26 cellular contexts compared by ENCODE assay signal in genomic region chr5:96043471-96043870, GRCh38.
"Had no signal": no experiment of that assay in that cellular context is flagged by ENCODE, and none has a peak within 500 bp of the region (broad histone marks: within the 10 kb centered on the region; RNA-seq: fewer than 3 reads in every experiment).

No MANE protein-coding gene starts in this region.

- H3K9me3 ChIP-seq: gastrocnemius medialis, left ventricle myocardium inferior, pancreas, psoas muscle, sigmoid colon, thoracic aorta, uterus had no signal

- H3K27ac Mint-ChIP-seq: activated naive CD4-positive, alpha-beta T cell treated with anti-CD3 and anti-CD28 coated beads, Interleukin-2, amount 50 U/mL, for 72 hours; activated T-cell treated with anti-CD3 and anti-CD28 coated beads, Interleukin-2, amount 50 U/mL, for 72 hours; dendritic cell treated with granulocyte-macrophage colony-stimulating factor and Interleukin-4, amounts not matched to agents 40 ng/mL and 50 ng/mL, for 4 days; nephron progenitor cell; stimulated activated effector memory CD8-positive, alpha-beta T cell treated with anti-CD3 and anti-CD28 coated beads, Interleukin-12 subunit alpha, Interleukin-12 subunit beta, amount 100 ng/mL, for 72 hours; stimulated activated naive CD8-positive, alpha-beta T cell treated with anti-CD3 and anti-CD28 coated beads, Interleukin-15, Interleukin-2, amounts not matched to agents 100 ng/mL and 50 ng/mL, for 24 hours had no signal

- H3K27me3 Mint-ChIP-seq: central memory CD8-positive, alpha-beta T cell; dendritic cell treated with granulocyte-macrophage colony-stimulating factor and Interleukin-4, amounts not matched to agents 40 ng/mL and 50 ng/mL, for 4 days had no signal

- H3K4me3 ChIP-seq: gastrocnemius medialis, left ventricle myocardium inferior, pancreas, psoas muscle, sigmoid colon, thoracic aorta, uterus had no signal

- H3K4me3 Mint-ChIP-seq: activated T-cell treated with anti-CD3 and anti-CD28 coated beads, Interleukin-2, amount 50 U/mL, for 72 hours; central memory CD8-positive, alpha-beta T cell; dendritic cell treated with granulocyte-macrophage colony-stimulating factor and Interleukin-4, amounts not matched to agents 40 ng/mL and 50 ng/mL, for 4 days; nephron progenitor cell; stimulated activated effector memory CD8-positive, alpha-beta T cell treated with anti-CD3 and anti-CD28 coated beads, Interleukin-12 subunit alpha, Interleukin-12 subunit beta, amount 100 ng/mL, for 72 hours; stimulated activated naive CD8-positive, alpha-beta T cell treated with anti-CD3 and anti-CD28 coated beads, Interleukin-15, Interleukin-2, amounts not matched to agents 100 ng/mL and 50 ng/mL, for 24 hours had no signal

- H3K4me1 Mint-ChIP-seq: central memory CD8-positive, alpha-beta T cell; nephron progenitor cell; stimulated activated effector memory CD8-positive, alpha-beta T cell treated with anti-CD3 and anti-CD28 coated beads, Interleukin-12 subunit alpha, Interleukin-12 subunit beta, amount 100 ng/mL, for 72 hours had no signal

- H3K27ac ChIP-seq: epithelial cell of prostate, gastrocnemius medialis, left ventricle myocardium inferior, pancreas, psoas muscle, sigmoid colon, thoracic aorta, uterus, VCaP had no signal

- H3K27me3 ChIP-seq: gastrocnemius medialis, pancreas, sigmoid colon, uterus had no signal

- H3K36me3 Mint-ChIP-seq: stimulated activated effector memory CD8-positive, alpha-beta T cell treated with anti-CD3 and anti-CD28 coated beads, Interleukin-12 subunit alpha, Interleukin-12 subunit beta, amount 100 ng/mL, for 72 hours had no signal

- H3K36me3 ChIP-seq: gastrocnemius medialis, left ventricle myocardium inferior, pancreas, sigmoid colon, thoracic aorta, uterus had no signal

- ATAC-seq: activated naive CD4-positive, alpha-beta T cell treated with anti-CD3 and anti-CD28 coated beads, Interleukin-2, amount 50 U/mL, for 72 hours; activated T-cell treated with anti-CD3 and anti-CD28 coated beads, Interleukin-2, amount 50 U/mL, for 72 hours; gastrocnemius medialis; pancreas; psoas muscle; stimulated activated effector memory CD8-positive, alpha-beta T cell treated with anti-CD3 and anti-CD28 coated beads, Interleukin-12 subunit alpha, Interleukin-12 subunit beta, amount 100 ng/mL, for 72 hours had no signal

- H3K4me1 ChIP-seq: gastrocnemius medialis, left ventricle myocardium inferior, psoas muscle, sigmoid colon, uterus had no signal

- DNase-seq: activated CD4-positive, alpha-beta T cell treated with anti-CD3 and anti-CD28 coated beads for 4 hours; activated CD4-positive, alpha-beta T cell treated with anti-CD3 and anti-CD28 coated beads, Interleukin-2, amount 50 U/mL, for 4 hours; activated naive CD4-positive, alpha-beta T cell; activated T-cell treated with anti-CD3 and anti-CD28 coated beads for 4 hours; activated T-cell treated with anti-CD3 and anti-CD28 coated beads, Interleukin-2, amount 50 U/mL, for 72 hours; effector CD4-positive, alpha-beta T cell; gastrocnemius medialis; glutamatergic neuron; left ventricle myocardium inferior; nephron progenitor cell; nucleus accumbens; pancreas; psoas muscle; sigmoid colon; small intestine; stimulated activated CD4-positive, alpha-beta T cell treated with anti-CD3 and anti-CD28 coated beads, Interleukin-4, amount 100 ng/mL, for 24 hours; trophoblast cell; uterus had no signal
